ENCODE assay signal across 8 cellular contexts in genomic region chr15:60396100-60396499, GRCh38. TPM values are rescaled to one million over a fixed set of nuclear protein-coding genes. Genes with fewer than 3 reads are reported as not detected.
A peak's percentile ranks its signal among the peaks of the same experiment; 100 is the strongest.
DNase-seq lines count a peak whose midpoint lies in the region; ATAC-seq and TF ChIP-seq lines count a peak whose summit lies in the region.

No MANE protein-coding gene starts in this region.

- peaks cover 4 to 41% (median 4%) of the 10 kb centered on the region in 3 donors for H3K36me3 Mint-ChIP-seq in CD8-positive, alpha-beta memory T cell

- H3K27ac ChIP-seq in CD8-positive, alpha-beta memory T cell (ENCODE audit: low read depth, low read length): peak overlapping the region; percentile 90
- H3K27ac ChIP-seq in OCI-LY3 (ENCODE audit: low read length) (no peak overlapping the region), epithelial cell of prostate (peak overlapping the region; percentile 100), ovary (peak overlapping the region in 1 of 2 donors; percentile 3)

- no peak for TF ChIP-seq CTCF in OCI-LY3 (IDR thresholded peaks at IDR 0.05; ENCODE audit: low read depth, low read length)
- TF ChIP-seq CTCF in ovary (IDR thresholded peaks at IDR 0.05): no peak
- no peak for TF ChIP-seq CTCF in GM20000 (IDR thresholded peaks at IDR 0.05; ENCODE audit: extremely low read depth, missing control alignments)

- CTCF ChIA-PET in CD8-positive, alpha-beta memory T cell (lab: Charles Lee): no interaction called here

- no peaks in the 10 kb centered on the region for H3K36me3 ChIP-seq in CD8-positive, alpha-beta memory T cell (ENCODE audit: insufficient read depth, low read length)
- H3K36me3 ChIP-seq in OCI-LY3 (replicated peaks; ENCODE audit: low read depth, low read length): peaks cover 39% of the 10 kb centered on the region
- no peaks in the 10 kb centered on the region for H3K36me3 ChIP-seq in ovary

- peaks cover 38% of the 10 kb centered on the region for H3K4me1 ChIP-seq in CD8-positive, alpha-beta memory T cell (ENCODE audit: insufficient read depth, low read length)
- peaks cover 10% of the 10 kb centered on the region for H3K4me1 ChIP-seq in OCI-LY3 (ENCODE audit: low read length)
- H3K4me1 ChIP-seq in ovary (ENCODE audit: insufficient read depth): peaks cover 16% of the 10 kb centered on the region

- peaks cover 66 to 78% (median 72%) of the 10 kb centered on the region in 3 donors for H3K4me1 Mint-ChIP-seq in CD8-positive, alpha-beta memory T cell

- peaks cover 0 to 14% of the 10 kb centered on the region in 2 donors for H3K27me3 Mint-ChIP-seq in CD8-positive, alpha-beta memory T cell

- peak overlapping the region; percentile 85 to 98 (median 96) for H3K4me3 Mint-ChIP-seq in CD8-positive, alpha-beta memory T cell

- no peaks in the 10 kb centered on the region for H3K9me3 ChIP-seq in CD8-positive, alpha-beta memory T cell (ENCODE audit: low read length)
- H3K9me3 ChIP-seq in OCI-LY3 (ENCODE audit: insufficient read depth, low read length): no peaks in the 10 kb centered on the region
- H3K9me3 ChIP-seq in ovary: no peaks in the 10 kb centered on the region

- TF ChIP-seq POLR2A in ovary (IDR thresholded peaks at IDR 0.05): no peak

- POLR2A ChIA-PET in CD8-positive, alpha-beta memory T cell (lab: Charles Lee): interaction anchor here (0.9 kb wide), 1 partner anchor 82 kb away, joined by 3 read pairs; no protein-coding TSS in a partner anchor

- H3K79me2 ChIP-seq in OCI-LY3 (ENCODE audit: low read length): peaks cover 49% of the 10 kb centered on the region

- intact Hi-C loops in ovary (cut with DNase I): no loop called here

- H3K27me3 ChIP-seq in CD8-positive, alpha-beta memory T cell (ENCODE audit: insufficient read depth, low read length, poor library complexity, severe bottlenecking): no peaks in the 10 kb centered on the region
- no peaks in the 10 kb centered on the region for H3K27me3 ChIP-seq in OCI-LY3 (ENCODE audit: low read depth, low read length)
- H3K27me3 ChIP-seq in ovary: no peaks in the 10 kb centered on the region

- H3K4me2 ChIP-seq in OCI-LY3 (ENCODE audit: low read length): peak overlapping the region; percentile 89

- peak overlapping the region in 6 of 8 donors; percentile 85 to 99 (median 93) for H3K27ac Mint-ChIP-seq in CD8-positive, alpha-beta memory T cell

- no peak for ATAC-seq in GM21526 (IDR thresholded peaks at IDR 0.05; ENCODE audit: low FRiP score, unreplicated experiment)

- H3K4me3 ChIP-seq in CD8-positive, alpha-beta memory T cell (ENCODE audit: low read length): no peak overlapping the region
- H3K4me3 ChIP-seq in OCI-LY3 (ENCODE audit: low read length) (peak overlapping the region; percentile 82; the same call in 1 of the 2 replicates), ovary (peak overlapping the region; percentile 94)

- no peak overlapping the region for H3K9ac ChIP-seq in OCI-LY3 (ENCODE audit: low read length)

- peaks cover 28% of the 10 kb centered on the region for H4K20me1 ChIP-seq in OCI-LY3 (ENCODE audit: insufficient read depth, low read length)

- no peak overlapping the region for H2AFZ ChIP-seq in OCI-LY3 (ENCODE audit: low read depth, low read length)

- DNase-seq in CD8-positive, alpha-beta memory T cell: no peak
- DNase-seq in epithelial cell of prostate (ENCODE audit: low read depth, low spot score) (no peak), ovary (no peak), GM20000 (ENCODE audit: low spot score) (no peak), NCI-H510A treated with DMSO at 0.1 percent for 48 hours (lab: John Stamatoyannopoulos, UW) (no peak), NCI-H1694 (lab: John Stamatoyannopoulos, UW) (no peak)

- TF ChIP-seq EP300 in ovary (IDR thresholded peaks at IDR 0.05): no peak

- WGBS in ovary, 3 donors: 66 to 72% (median 67%) methylated on average over 12 of the region's 12 CpGs

- H3K9me3 Mint-ChIP-seq in CD8-positive, alpha-beta memory T cell: peaks cover 0 to 8% (median 2%) of the 10 kb centered on the region in 5 donors

RNA-seq across cellular contexts. Expression of gene ANXA2, which starts 1.7 kb away (rescaled TPM):
- 100 to 1,000 TPM; 212 to 219 TPM for total RNA-seq in CD8-positive, alpha-beta memory T cell
- polyA plus RNA-seq in CD8-positive, alpha-beta memory T cell: 471 TPM
- total RNA-seq in ovary: 100 to 1,000 TPM; 118 to 436 (median 237) TPM
- polyA plus RNA-seq in ovary: 100 to 1,000 TPM; 219 to 910 TPM
